8 cellular contexts compared by ENCODE assay signal in the genomic region with DNA sequence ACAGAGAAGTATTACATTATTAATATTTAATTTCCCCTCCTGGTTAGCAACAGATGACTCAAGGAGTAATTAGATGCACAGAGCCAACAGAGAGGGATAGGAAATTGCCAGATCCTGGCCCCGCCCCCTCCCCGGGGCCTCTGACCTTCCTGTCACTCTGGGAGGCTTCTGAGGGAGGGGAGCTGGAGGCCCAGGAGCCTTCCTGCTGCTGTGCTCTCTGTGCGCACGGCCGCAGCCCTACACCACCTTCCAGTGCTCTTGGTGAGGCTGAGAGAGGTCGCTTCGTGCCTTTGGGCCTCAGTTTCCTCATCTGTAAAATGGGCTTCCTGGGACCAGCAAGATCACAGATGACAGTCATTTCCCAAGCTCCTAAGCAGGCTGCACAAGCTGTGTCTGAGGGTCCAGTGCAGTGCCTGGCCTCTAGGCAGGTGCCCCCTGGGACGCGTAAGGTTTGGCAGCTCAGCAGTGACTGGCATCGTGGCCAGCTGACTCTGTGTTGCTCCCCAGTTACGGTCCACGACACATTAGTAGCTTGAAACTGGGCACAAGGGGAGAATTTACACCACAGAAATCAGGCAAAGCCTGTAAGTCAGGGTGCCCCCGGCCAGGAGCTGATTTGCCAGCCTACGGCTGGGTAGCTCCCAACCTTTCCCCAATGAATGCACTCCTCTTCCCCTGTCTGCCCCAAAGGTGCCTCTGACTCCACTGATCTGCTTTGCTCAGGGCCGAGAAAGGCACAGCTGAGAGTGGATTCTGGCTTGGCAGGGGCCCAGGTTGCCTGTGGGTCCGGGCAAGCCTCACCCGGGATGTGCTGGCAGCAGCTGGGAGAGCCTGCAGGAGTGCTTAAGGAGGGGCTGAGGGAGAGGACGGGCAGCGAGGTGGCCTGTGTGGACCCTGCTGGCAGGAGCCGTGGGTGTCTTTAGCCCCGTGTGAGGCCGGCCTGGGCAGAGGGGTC. TPM values are rescaled to one million over a fixed set of nuclear protein-coding genes. Genes with fewer than 3 reads are reported as not detected.
DNase-seq lines count a peak whose midpoint lies in the region; ATAC-seq and FAIRE-seq lines count a peak whose summit lies in the region.

No MANE protein-coding gene starts in this region.

- H3K36me3 Mint-ChIP-seq in memory B cell (peaks cover 4% of the 10 kb centered on the region), immature natural killer cell (no peaks in the 10 kb centered on the region)

- ATAC-seq in memory B cell (ENCODE audit: low read depth) = no peak
- ATAC-seq in HG02970 (IDR thresholded peaks at IDR 0.05; ENCODE audit: low FRiP score, unreplicated experiment) = no peak

- no peak overlapping the region for H3K4me3 Mint-ChIP-seq in memory B cell
- H3K4me3 Mint-ChIP-seq in immature natural killer cell = peak overlapping the region in 1 of 5 donors; percentile 40

- H3K4me1 Mint-ChIP-seq in memory B cell (peaks cover 69% of the 10 kb centered on the region), immature natural killer cell (peaks cover 54 to 58% of the 10 kb centered on the region in 2 donors)

- DNase-seq in G401 (ENCODE audit: low spot score) (peak; percentile 46), NOMO-1 treated with dmso at 0.1 percent for 144 hours (lab: John Stamatoyannopoulos, UW; ENCODE audit: unreplicated experiment) (peak; percentile 66), memory B cell (ENCODE audit: low spot score in 2 of 2) (peak in 1 of 2 donors; percentile 18), urothelium cell line (ENCODE audit: low spot score) (peak; percentile 58), immature natural killer cell (no peak), AG08395 (ENCODE audit: low spot score) (no peak)
- peak; percentile 41 for DNase-seq in activated T-helper 9 cell treated with anti-CD3 and anti-CD28 coated beads, Interleukin-2, amount 50 U/mL, for 16 hours (ENCODE audit: low read depth)

- in situ Hi-C loops in G401 (cut with HindIII; ENCODE audit: low sequenced_read_pairs) = no loop called here

- peak; percentile 81 for FAIRE-seq in urothelium cell line (lab: Jason Lieb, UNC)

- no peaks in the 10 kb centered on the region for H3K9me3 Mint-ChIP-seq in memory B cell
- H3K9me3 Mint-ChIP-seq in immature natural killer cell = no peaks in the 10 kb centered on the region

- H3K27me3 Mint-ChIP-seq in memory B cell = no peaks in the 10 kb centered on the region
- H3K27me3 Mint-ChIP-seq in immature natural killer cell (ENCODE audit: low read depth in 3 of 3) = peaks cover 3 to 16% (median 8%) of the 10 kb centered on the region in 3 donors

- H3K27ac Mint-ChIP-seq in memory B cell = peak overlapping the region; percentile 96
- no peak overlapping the region for H3K27ac Mint-ChIP-seq in immature natural killer cell

RNA-seq across cellular contexts. Expression of gene ADORA2A, which starts 2.3 kb away (rescaled TPM):
- total RNA-seq in G401 (2014; rRNA removed; shearing (Covaris generic)) = 1.1 and 1.2 TPM in 2 replicates
- 1 to 10 TPM; 4.6 to 6.8 (median 5.3) TPM for polyA plus RNA-seq in immature natural killer cell

Comparison
In these comparisons a context has a peak if more than half of its experiments do, and no peak if none do; other contexts are left out.
1. DNase-seq: peak in G401 (single experiment), NOMO-1 treated with dmso at 0.1 percent for 144 hours (single experiment), activated T-helper 9 cell treated with anti-CD3 and anti-CD28 coated beads, Interleukin-2, amount 50 U/mL, for 16 hours (single experiment) and urothelium cell line (single experiment); none in immature natural killer cell (0 of 3) and AG08395 (single experiment).